8 cellular contexts compared by ENCODE assay signal in the genomic region with DNA sequence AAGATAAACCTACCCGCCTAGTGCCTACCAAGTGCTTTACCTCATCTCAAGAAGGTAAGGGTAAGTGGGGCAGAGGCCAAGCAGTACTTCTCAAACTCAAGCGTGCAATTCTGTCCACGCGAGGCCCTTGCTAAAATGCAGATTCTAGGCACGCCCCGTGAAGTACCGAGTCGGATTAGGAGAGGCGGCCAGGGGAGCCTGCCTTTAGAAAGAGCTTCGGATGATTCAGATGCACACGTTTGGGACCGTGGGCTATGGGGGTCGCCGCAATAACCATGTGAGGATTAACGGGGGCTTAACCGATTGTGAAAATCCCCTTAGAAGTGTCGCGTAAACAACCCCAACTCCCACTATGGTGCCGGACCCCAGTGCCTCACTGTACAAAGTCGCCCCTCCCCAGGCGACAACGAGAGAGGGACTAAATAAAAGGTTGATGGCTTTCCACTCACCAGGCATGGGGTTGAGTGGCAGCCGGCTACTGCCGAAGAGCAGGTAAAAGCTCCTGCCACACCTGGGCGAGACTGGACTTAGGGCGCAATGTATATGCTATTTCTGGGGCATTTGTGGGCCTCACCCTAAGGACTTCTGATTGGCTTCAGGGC. TPM values are rescaled to one million over a fixed set of nuclear protein-coding genes. Genes with fewer than 3 reads are reported as not detected.
DNase-seq lines count a peak whose midpoint lies in the region; ATAC-seq and TF ChIP-seq lines count a peak whose summit lies in the region.

No MANE protein-coding gene starts in this region.

- H3K4me1 ChIP-seq in KMS-11 (ENCODE audit: low read depth, poor library complexity, severe bottlenecking) (peaks cover 20% of the 10 kb centered on the region), hepatocyte (ENCODE audit: insufficient read depth) (peaks cover 13% of the 10 kb centered on the region)

- H2AFZ ChIP-seq in KMS-11 (ENCODE audit: low read depth): peak overlapping the region; percentile 51; the same call in 1 of the 2 replicates
- peak overlapping the region; percentile 67 for H2AFZ ChIP-seq in hepatocyte

- H3K36me3 Mint-ChIP-seq in activated naive CD8-positive, alpha-beta T cell: peaks cover 3% of the 10 kb centered on the region

- H3K9ac ChIP-seq in KMS-11: peak overlapping the region; percentile 35; the same call in 1 of the 2 replicates

- POLR2A ChIA-PET in HEK293T (lab: Yijun Ruan, JAX): interaction anchor here (0.7 to 5.3 kb wide), 40 partner anchors 8 to 246 kb away, joined by 3 to 79 read pairs (median 4); a partner anchor contains a TSS

- H3K9me2 ChIP-seq in hepatocyte (replicated peaks; ENCODE audit: insufficient read depth): no peaks in the 10 kb centered on the region

- CTCF ChIA-PET in HEK293T (lab: Yijun Ruan, JAX): interaction anchor here (0.6 to 17.9 kb wide), 5 partner anchors 10 to 122 kb away, joined by 3 to 355 read pairs (median 3); a partner anchor contains a TSS

- H4K20me1 ChIP-seq in KMS-11 (ENCODE audit: insufficient read depth): no peaks in the 10 kb centered on the region
- no peaks in the 10 kb centered on the region for H4K20me1 ChIP-seq in hepatocyte (ENCODE audit: insufficient read depth, poor library complexity, severe bottlenecking)

- peak overlapping the region; percentile 76 for H3K4me2 ChIP-seq in KMS-11
- peak overlapping the region; percentile 82 for H3K4me2 ChIP-seq in hepatocyte

- H3K36me3 ChIP-seq in KMS-11 (ENCODE audit: insufficient read depth) (no peaks in the 10 kb centered on the region), hepatocyte (replicated peaks; ENCODE audit: insufficient read depth, low read depth) (no peaks in the 10 kb centered on the region)

- under 1% methylated on average over 26 of the region's 26 CpGs for WGBS in hepatocyte (ENCODE audit: low lambda C conversion rate, missing lambda C conversion rate)

- peak overlapping the region; percentile 96 for H3K27ac Mint-ChIP-seq in activated naive CD8-positive, alpha-beta T cell

- peak overlapping the region; percentile 97 for H3K4me3 Mint-ChIP-seq in activated naive CD8-positive, alpha-beta T cell

- H3K4me3 ChIP-seq in KMS-11 (IDR thresholded peaks at IDR 0.05; ENCODE audit: insufficient read depth, low read depth, low read length) (no peak overlapping the region), hepatocyte (peak overlapping the region; percentile 21), skeletal muscle cell (ENCODE audit: low read depth, low read length) (peak overlapping the region; percentile 76)

- H3K9me3 Mint-ChIP-seq in activated naive CD8-positive, alpha-beta T cell (ENCODE audit: low read depth): no peaks in the 10 kb centered on the region

- peaks cover 37% of the 10 kb centered on the region for H3K4me1 Mint-ChIP-seq in activated naive CD8-positive, alpha-beta T cell (ENCODE audit: low read depth)

- H3K79me2 ChIP-seq in KMS-11 (ENCODE audit: insufficient read depth, low read depth) (peaks cover 12% of the 10 kb centered on the region; the same call in 1 of the 2 replicates), hepatocyte (peaks cover 36% of the 10 kb centered on the region)

- H3K27me3 Mint-ChIP-seq in activated naive CD8-positive, alpha-beta T cell: no peaks in the 10 kb centered on the region

- H3K27me3 ChIP-seq in KMS-11 (ENCODE audit: insufficient read depth, low read depth) (no peaks in the 10 kb centered on the region), hepatocyte (no peaks in the 10 kb centered on the region)

- no peak for ATAC-seq in GM18511 (IDR thresholded peaks at IDR 0.05; ENCODE audit: unreplicated experiment)

- peak; percentile 8 for DNase-seq in CMK (ENCODE audit: low read depth)
- DNase-seq in hepatocyte (ENCODE audit: low spot score): peak; percentile 45
- no peak for DNase-seq in skeletal muscle cell (ENCODE audit: low read depth)
- DNase-seq in DMS153 treated with DMSO at 0.1 percent for 48 hours (lab: John Stamatoyannopoulos, UW; ENCODE audit: unreplicated experiment): no peak
- no peak for DNase-seq in HEK293T (ENCODE audit: extremely low spot score)

- no peaks in the 10 kb centered on the region for H3K9me3 ChIP-seq in hepatocyte (ENCODE audit: low read depth)

- TF ChIP-seq CTCF in KMS-11 (conservative IDR thresholded peaks at IDR 0.05; ENCODE audit: low read depth, low read length) (no peak), hepatocyte (IDR thresholded peaks at IDR 0.05; ENCODE audit: poor library complexity) (no peak)

- no peak overlapping the region for H3K27ac ChIP-seq in KMS-11
- H3K27ac ChIP-seq in hepatocyte: peak overlapping the region; percentile 76

TF ChIP-seq in HEK293T, 16 proteins besides CTCF, POLR2A, EP300 and RAD21:
- TF ChIP-seq CTBP1 (IDR thresholded peaks at IDR 0.05; ENCODE audit: borderline replicate concordance): no peak
- TF ChIP-seq ARNT (IDR thresholded peaks at IDR 0.05): no peak
- no peak for TF ChIP-seq L3MBTL2 (conservative IDR thresholded peaks at IDR 0.05)

RNA-seq across cellular contexts. Expression of a gene that starts 0.7 kb away (rescaled TPM):
- 1.5 and 3.3 TPM in 2 replicates for total RNA-seq in hepatocyte
- 6.7 and 10.6 TPM in 2 replicates for polyA plus RNA-seq in hepatocyte

RNA-seq across cellular contexts. Expression of a gene that starts 44.4 kb away (rescaled TPM):
- total RNA-seq in hepatocyte: 0.80 and 1.3 TPM in 2 replicates
- 1.3 and 1.7 TPM in 2 replicates for polyA plus RNA-seq in hepatocyte

RNA-seq across cellular contexts. Expression of a gene that starts 46.0 kb away (rescaled TPM):
- 17.0 and 18.6 TPM in 2 replicates for total RNA-seq in hepatocyte
- 10.4 and 12.2 TPM in 2 replicates for polyA plus RNA-seq in hepatocyte

RNA-seq across cellular contexts. Expression of a gene that starts 54.3 kb away (rescaled TPM):
- total RNA-seq in hepatocyte: 20.4 and 35.3 TPM in 2 replicates
- polyA plus RNA-seq in hepatocyte: 59.8 and 79.0 TPM in 2 replicates

Comparison
In these comparisons a context has a peak if more than half of its experiments do, and no peak if none do; other contexts are left out.
1. DNase-seq: peak in CMK (single experiment) and hepatocyte (single experiment); none in skeletal muscle cell (single experiment), DMS153 treated with DMSO at 0.1 percent for 48 hours (single experiment) and HEK293T (single experiment).